8 cellular contexts compared by ENCODE assay signal in the genomic region with DNA sequence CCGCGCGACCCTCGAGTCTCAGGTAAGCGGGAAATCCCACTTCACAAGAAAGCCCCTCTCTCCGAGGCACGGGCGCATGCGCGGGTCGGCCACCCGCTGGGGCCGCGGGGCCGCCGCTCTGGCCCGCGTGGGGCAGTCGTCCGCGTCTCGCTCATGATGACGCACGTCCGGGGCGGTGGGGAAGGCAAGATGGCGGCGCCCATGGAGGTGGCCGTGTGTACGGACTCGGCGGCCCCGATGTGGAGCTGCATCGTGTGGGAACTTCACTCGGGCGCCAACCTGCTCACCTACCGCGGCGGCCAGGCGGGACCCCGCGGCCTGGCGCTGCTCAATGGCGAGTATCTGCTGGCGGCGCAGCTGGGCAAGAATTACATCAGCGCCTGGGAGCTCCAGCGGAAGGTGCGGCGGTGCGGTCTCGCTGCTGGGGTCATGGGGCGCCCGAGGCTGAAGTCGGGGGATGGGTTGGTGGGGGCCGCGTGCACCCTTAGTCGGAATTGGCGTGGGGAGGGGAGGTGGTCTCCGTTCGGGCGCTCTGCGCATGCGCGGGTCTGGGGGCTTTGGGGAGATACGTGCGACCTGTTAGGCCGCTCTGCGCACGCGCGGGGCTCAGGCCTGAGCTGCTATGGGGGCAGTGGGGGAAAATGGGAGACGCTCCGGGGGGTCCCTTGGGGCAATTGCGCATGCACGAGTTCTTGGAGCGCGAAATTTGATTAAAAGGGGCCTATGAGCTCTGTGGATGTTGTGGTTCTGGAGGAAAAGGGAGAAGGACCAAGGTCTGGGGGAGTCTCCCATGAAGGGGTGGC. TPM values are rescaled to one million over a fixed set of nuclear protein-coding genes. Genes with fewer than 3 reads are reported as not detected.
DNase-seq lines count a peak whose midpoint lies in the region; ATAC-seq and TF ChIP-seq lines count a peak whose summit lies in the region.

A gene with protein sequence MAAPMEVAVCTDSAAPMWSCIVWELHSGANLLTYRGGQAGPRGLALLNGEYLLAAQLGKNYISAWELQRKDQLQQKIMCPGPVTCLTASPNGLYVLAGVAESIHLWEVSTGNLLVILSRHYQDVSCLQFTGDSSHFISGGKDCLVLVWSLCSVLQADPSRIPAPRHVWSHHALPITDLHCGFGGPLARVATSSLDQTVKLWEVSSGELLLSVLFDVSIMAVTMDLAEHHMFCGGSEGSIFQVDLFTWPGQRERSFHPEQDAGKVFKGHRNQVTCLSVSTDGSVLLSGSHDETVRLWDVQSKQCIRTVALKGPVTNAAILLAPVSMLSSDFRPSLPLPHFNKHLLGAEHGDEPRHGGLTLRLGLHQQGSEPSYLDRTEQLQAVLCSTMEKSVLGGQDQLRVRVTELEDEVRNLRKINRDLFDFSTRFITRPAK (plus strand): TSS at position 181 of the 803 bp plus-strand sequence. CDS start 9 bp downstream, at position 190.

- DNase-seq in Daoy (ENCODE audit: low read depth) (peak; percentile 95), H7 (peak; percentile 99), NAMALWA (ENCODE audit: low spot score) (peak; percentile 94), SKM-1 (lab: John Stamatoyannopoulos, UW; ENCODE audit: unreplicated experiment) (peak; percentile 71), glutamatergic neuron (peak; percentile 94), ovary (peak; percentile 94 to 95 (median 94)), thoracic aorta (ENCODE audit: low spot score) (peak; percentile 80)

- no peaks in the 10 kb centered on the region for H3K27me3 Mint-ChIP-seq in activated naive CD8-positive, alpha-beta T cell
- H3K27me3 Mint-ChIP-seq in glutamatergic neuron (ENCODE audit: unreplicated experiment) = peaks cover 15% of the 10 kb centered on the region

- peak; percentile 57 for TF ChIP-seq POLR2A in ovary (IDR thresholded peaks at IDR 0.05)

- no peaks in the 10 kb centered on the region for H3K9me3 Mint-ChIP-seq in activated naive CD8-positive, alpha-beta T cell (ENCODE audit: low read depth)
- H3K9me3 Mint-ChIP-seq in glutamatergic neuron (ENCODE audit: unreplicated experiment) = peaks cover 16% of the 10 kb centered on the region

- H3K9me3 ChIP-seq in ovary = no peaks in the 10 kb centered on the region
- no peaks in the 10 kb centered on the region for H3K9me3 ChIP-seq in thoracic aorta

- WGBS in ovary, 3 donors = 0 to 1% (median 0%) methylated on average over 24 to 78 of the region's 78 CpGs

- no peak for TF ChIP-seq CTCF in glutamatergic neuron (IDR thresholded peaks at IDR 0.05; ENCODE audit: partially characterized antibody, unreplicated experiment)
- peak; percentile 26 to 70 (median 61) for TF ChIP-seq CTCF in ovary (IDR thresholded peaks at IDR 0.05)
- no peak for TF ChIP-seq CTCF in thoracic aorta (IDR thresholded peaks at IDR 0.05)

- no peaks in the 10 kb centered on the region for H3K36me3 Mint-ChIP-seq in activated naive CD8-positive, alpha-beta T cell
- no peaks in the 10 kb centered on the region for H3K36me3 Mint-ChIP-seq in glutamatergic neuron (ENCODE audit: unreplicated experiment)

- peak within 1 kb of the TSS; percentile 91 for H3K4me3 Mint-ChIP-seq in activated naive CD8-positive, alpha-beta T cell
- H3K4me3 Mint-ChIP-seq in glutamatergic neuron (ENCODE audit: unreplicated experiment) = peak within 1 kb of the TSS; percentile 85

- H3K4me1 ChIP-seq in ovary (ENCODE audit: insufficient read depth) (peaks cover 1% of the 10 kb centered on the region), thoracic aorta (ENCODE audit: control insufficient read depth in 1 of 2, low read depth in 2 of 2) (peaks cover 12 to 24% of the 10 kb centered on the region in 2 donors)

- TF ChIP-seq EP300 in ovary (IDR thresholded peaks at IDR 0.05) = no peak

- H3K4me3 ChIP-seq in H7 (ENCODE audit: insufficient read depth, low read depth, low read length) (peak within 1 kb of the TSS; percentile 97), ovary (peak within 1 kb of the TSS; percentile 94), thoracic aorta (peak within 1 kb of the TSS; percentile 100)

- intact Hi-C loops in ovary (cut with DNase I) = loop anchor here (2.0 to 10.0 kb wide), 4 partner anchors 60 to 210 kb away; a partner anchor contains a TSS

- peak; percentile 78 for ATAC-seq in thoracic aorta (ENCODE audit: insufficient number of reproducible peaks, low FRiP score, low read depth)

- peaks cover 3% of the 10 kb centered on the region for H3K36me3 ChIP-seq in H7 (replicated peaks; ENCODE audit: control insufficient read depth, insufficient read depth, low read length)
- no peaks in the 10 kb centered on the region for H3K36me3 ChIP-seq in ovary
- H3K36me3 ChIP-seq in thoracic aorta = peaks cover 3% of the 10 kb centered on the region

- H3K27ac Mint-ChIP-seq in activated naive CD8-positive, alpha-beta T cell = peak within 1 kb of the TSS; percentile 90
- H3K27ac Mint-ChIP-seq in glutamatergic neuron (ENCODE audit: unreplicated experiment) = peak within 1 kb of the TSS; percentile 90

- H3K27ac ChIP-seq in ovary = peak within 1 kb of the TSS; percentile 13 to 80
- H3K27ac ChIP-seq in thoracic aorta = peak within 1 kb of the TSS; percentile 85 to 89

- peaks cover 10% of the 10 kb centered on the region for H3K4me1 Mint-ChIP-seq in activated naive CD8-positive, alpha-beta T cell (ENCODE audit: low read depth)
- peaks cover 7% of the 10 kb centered on the region for H3K4me1 Mint-ChIP-seq in glutamatergic neuron (ENCODE audit: low read depth, unreplicated experiment)

- H3K27me3 ChIP-seq in H7 (ENCODE audit: control insufficient read depth, insufficient read depth, low read length) = no peaks in the 10 kb centered on the region
- H3K27me3 ChIP-seq in ovary = no peaks in the 10 kb centered on the region
- no peaks in the 10 kb centered on the region for H3K27me3 ChIP-seq in thoracic aorta (replicated peaks; ENCODE audit: insufficient read depth)

RNA-seq across cellular contexts. Expression of the gene that starts here (rescaled TPM):
- 73.1 and 92.5 TPM in 2 replicates for total RNA-seq in Daoy (2014; rRNA removed; shearing (Covaris generic))
- 107 and 140 TPM in 2 replicates for total RNA-seq in H7 (2014; rRNA removed; shearing (Covaris generic))
- total RNA-seq in glutamatergic neuron (ENCODE audit: unreplicated experiment) (52.1 TPM), ovary (10 to 100 TPM; 19.4 to 45.6 (median 31.2) TPM), thoracic aorta (10 to 100 TPM in 1 of 2 donors, 1 to 10 TPM in 1; 6.8 to 27.6 TPM)
- polyA plus RNA-seq in ovary = 10 to 100 TPM in 1 of 2 donors, 1 to 10 TPM in 1; 3.5 to 24.3 TPM

Comparison
In these comparisons a context has a peak if more than half of its experiments do, and no peak if none do; other contexts are left out.
1. Peak in every context shown above with its lines: DNase-seq, ATAC-seq, H3K4me3 ChIP-seq and H3K27ac ChIP-seq.
2. CTCF ChIP-seq: peak in ovary (3 of 3); none in glutamatergic neuron (single experiment) and thoracic aorta (single experiment).